Comparison of ENCODE assay signal across 1 cellular context in the genomic region with DNA sequence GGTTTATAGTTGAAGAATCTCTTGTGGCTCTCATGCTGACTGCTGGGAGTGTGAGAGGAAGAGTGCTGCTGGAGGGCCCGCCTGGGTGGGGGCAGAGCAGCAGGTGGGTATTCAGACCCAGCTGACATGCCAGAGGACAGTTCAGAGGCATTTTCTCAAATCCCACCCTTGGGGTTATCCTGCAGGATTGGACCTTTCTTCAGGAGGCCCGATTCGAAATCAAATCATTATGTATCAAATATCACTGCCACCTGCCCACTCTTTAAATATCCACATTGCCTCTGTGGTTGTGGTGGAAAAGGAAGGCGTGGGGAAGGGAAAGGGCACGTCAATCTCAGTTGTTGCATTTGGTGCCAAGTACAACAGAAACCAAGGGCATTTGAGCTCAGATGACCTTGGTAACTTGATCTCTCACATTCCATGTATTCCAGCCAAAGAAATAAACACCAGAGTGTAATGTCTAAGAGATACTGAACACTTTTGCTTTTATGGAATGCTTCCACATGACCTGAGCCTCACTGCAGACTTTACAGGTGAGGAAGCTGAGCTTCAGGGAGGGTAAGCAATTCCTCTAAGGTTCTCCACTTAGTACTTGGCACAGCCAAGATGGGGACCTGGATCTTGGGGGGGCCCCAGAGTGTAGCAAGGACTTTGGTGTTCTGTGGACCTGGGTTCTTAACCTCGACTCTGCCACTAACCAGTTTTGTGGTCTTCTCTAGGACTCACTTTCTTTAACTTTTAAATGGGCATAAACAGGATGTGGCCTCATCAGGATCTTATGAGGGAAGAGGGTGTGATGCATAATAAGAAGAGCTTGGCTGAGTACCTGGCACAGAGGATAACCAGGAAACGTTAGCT.
A peak's percentile ranks its signal among the peaks of the same experiment; 100 is the strongest.
TF ChIP-seq lines count a peak whose summit lies in the region.

No MANE protein-coding gene starts in this region.

TF ChIP-seq in HepG2, 621 proteins besides CTCF, POLR2A, EP300 and RAD21 (continued from another document and continues in another):
- TF ChIP-seq, protein P1, sequence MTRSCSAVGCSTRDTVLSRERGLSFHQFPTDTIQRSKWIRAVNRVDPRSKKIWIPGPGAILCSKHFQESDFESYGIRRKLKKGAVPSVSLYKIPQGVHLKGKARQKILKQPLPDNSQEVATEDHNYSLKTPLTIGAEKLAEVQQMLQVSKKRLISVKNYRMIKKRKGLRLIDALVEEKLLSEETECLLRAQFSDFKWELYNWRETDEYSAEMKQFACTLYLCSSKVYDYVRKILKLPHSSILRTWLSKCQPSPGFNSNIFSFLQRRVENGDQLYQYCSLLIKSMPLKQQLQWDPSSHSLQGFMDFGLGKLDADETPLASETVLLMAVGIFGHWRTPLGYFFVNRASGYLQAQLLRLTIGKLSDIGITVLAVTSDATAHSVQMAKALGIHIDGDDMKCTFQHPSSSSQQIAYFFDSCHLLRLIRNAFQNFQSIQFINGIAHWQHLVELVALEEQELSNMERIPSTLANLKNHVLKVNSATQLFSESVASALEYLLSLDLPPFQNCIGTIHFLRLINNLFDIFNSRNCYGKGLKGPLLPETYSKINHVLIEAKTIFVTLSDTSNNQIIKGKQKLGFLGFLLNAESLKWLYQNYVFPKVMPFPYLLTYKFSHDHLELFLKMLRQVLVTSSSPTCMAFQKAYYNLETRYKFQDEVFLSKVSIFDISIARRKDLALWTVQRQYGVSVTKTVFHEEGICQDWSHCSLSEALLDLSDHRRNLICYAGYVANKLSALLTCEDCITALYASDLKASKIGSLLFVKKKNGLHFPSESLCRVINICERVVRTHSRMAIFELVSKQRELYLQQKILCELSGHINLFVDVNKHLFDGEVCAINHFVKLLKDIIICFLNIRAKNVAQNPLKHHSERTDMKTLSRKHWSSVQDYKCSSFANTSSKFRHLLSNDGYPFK (CRISPR knock-in tag; IDR thresholded peaks at IDR 0.05; ENCODE audit: borderline replicate concordance), result no peak
- TF ChIP-seq ARHGAP35 (CRISPR knock-in tag; IDR thresholded peaks at IDR 0.05; ENCODE audit: borderline replicate concordance) (no peak), NCOA2 (CRISPR knock-in tag; IDR thresholded peaks at IDR 0.05) (peak; percentile 89), RCOR2 (CRISPR knock-in tag; IDR thresholded peaks at IDR 0.05) (peak; percentile 86; the same call in 1 of the 2 replicates), GATAD2A (CRISPR knock-in tag; IDR thresholded peaks at IDR 0.05) (peak; percentile 85), SCMH1 (CRISPR knock-in tag; IDR thresholded peaks at IDR 0.05; ENCODE audit: borderline replicate concordance) (no peak), HOXA3 (CRISPR knock-in tag; IDR thresholded peaks at IDR 0.05) (0 out of 2 replicates have a peak, but pooled peaks have one; percentile 22), BRD4 (CRISPR knock-in tag; IDR thresholded peaks at IDR 0.05) (no peak), MED1 (CRISPR knock-in tag; IDR thresholded peaks at IDR 0.05) (peak; percentile 87), GTF2F1 (IDR thresholded peaks at IDR 0.05; ENCODE audit: low read length) (no peak), SMC3 (IDR thresholded peaks at IDR 0.05; ENCODE audit: low read length) (0 out of 2 replicates have a peak, but pooled peaks have one; percentile 4), GFI1 (CRISPR knock-in tag; IDR thresholded peaks at IDR 0.05; ENCODE audit: borderline replicate concordance) (peak; percentile 99), ZNF224 (CRISPR knock-in tag; IDR thresholded peaks at IDR 0.05) (no peak), PHF20 (CRISPR knock-in tag; IDR thresholded peaks at IDR 0.05) (no peak), ZSCAN30 (CRISPR knock-in tag; IDR thresholded peaks at IDR 0.05) (no peak), XRCC5 (optimal IDR thresholded peaks at IDR 0.05; ENCODE audit: low read length) (no peak), RNF2 (conservative IDR thresholded peaks at IDR 0.05; ENCODE audit: low read depth) (no peak), SP1 (IDR thresholded peaks at IDR 0.05) (no peak), SP1 (CRISPR knock-in tag; IDR thresholded peaks at IDR 0.05) (no peak), FOXA1 (IDR thresholded peaks at IDR 0.05) (no peak), FOXA1 (CRISPR knock-in tag; IDR thresholded peaks at IDR 0.05) (peak; percentile 70), ZBTB3 (CRISPR knock-in tag; IDR thresholded peaks at IDR 0.05; ENCODE audit: borderline replicate concordance, low read depth) (no peak), ZSCAN29 (CRISPR knock-in tag; conservative IDR thresholded peaks at IDR 0.05) (0 out of 2 replicates have a peak, but pooled peaks have one; percentile 22), FOSL2 (CRISPR knock-in tag; IDR thresholded peaks at IDR 0.05) (peak; percentile 45)
- TF ChIP-seq, protein P2, sequence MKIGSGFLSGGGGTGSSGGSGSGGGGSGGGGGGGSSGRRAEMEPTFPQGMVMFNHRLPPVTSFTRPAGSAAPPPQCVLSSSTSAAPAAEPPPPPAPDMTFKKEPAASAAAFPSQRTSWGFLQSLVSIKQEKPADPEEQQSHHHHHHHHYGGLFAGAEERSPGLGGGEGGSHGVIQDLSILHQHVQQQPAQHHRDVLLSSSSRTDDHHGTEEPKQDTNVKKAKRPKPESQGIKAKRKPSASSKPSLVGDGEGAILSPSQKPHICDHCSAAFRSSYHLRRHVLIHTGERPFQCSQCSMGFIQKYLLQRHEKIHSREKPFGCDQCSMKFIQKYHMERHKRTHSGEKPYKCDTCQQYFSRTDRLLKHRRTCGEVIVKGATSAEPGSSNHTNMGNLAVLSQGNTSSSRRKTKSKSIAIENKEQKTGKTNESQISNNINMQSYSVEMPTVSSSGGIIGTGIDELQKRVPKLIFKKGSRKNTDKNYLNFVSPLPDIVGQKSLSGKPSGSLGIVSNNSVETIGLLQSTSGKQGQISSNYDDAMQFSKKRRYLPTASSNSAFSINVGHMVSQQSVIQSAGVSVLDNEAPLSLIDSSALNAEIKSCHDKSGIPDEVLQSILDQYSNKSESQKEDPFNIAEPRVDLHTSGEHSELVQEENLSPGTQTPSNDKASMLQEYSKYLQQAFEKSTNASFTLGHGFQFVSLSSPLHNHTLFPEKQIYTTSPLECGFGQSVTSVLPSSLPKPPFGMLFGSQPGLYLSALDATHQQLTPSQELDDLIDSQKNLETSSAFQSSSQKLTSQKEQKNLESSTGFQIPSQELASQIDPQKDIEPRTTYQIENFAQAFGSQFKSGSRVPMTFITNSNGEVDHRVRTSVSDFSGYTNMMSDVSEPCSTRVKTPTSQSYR (CRISPR knock-in tag; IDR thresholded peaks at IDR 0.05; ENCODE audit: borderline replicate concordance), result 0 out of 2 replicates have a peak, but pooled peaks have one; percentile 10
- TF ChIP-seq, protein P3, sequence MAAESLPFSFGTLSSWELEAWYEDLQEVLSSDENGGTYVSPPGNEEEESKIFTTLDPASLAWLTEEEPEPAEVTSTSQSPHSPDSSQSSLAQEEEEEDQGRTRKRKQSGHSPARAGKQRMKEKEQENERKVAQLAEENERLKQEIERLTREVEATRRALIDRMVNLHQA (CRISPR knock-in tag; IDR thresholded peaks at IDR 0.05), result no peak
- TF ChIP-seq, protein P4, sequence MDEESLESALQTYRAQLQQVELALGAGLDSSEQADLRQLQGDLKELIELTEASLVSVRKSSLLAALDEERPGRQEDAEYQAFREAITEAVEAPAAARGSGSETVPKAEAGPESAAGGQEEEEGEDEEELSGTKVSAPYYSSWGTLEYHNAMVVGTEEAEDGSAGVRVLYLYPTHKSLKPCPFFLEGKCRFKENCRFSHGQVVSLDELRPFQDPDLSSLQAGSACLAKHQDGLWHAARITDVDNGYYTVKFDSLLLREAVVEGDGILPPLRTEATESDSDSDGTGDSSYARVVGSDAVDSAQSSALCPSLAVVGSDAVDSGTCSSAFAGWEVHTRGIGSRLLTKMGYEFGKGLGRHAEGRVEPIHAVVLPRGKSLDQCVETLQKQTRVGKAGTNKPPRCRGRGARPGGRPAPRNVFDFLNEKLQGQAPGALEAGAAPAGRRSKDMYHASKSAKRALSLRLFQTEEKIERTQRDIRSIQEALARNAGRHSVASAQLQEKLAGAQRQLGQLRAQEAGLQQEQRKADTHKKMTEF (CRISPR knock-in tag; IDR thresholded peaks at IDR 0.05), result peak; percentile 40
- TF ChIP-seq, protein P5, sequence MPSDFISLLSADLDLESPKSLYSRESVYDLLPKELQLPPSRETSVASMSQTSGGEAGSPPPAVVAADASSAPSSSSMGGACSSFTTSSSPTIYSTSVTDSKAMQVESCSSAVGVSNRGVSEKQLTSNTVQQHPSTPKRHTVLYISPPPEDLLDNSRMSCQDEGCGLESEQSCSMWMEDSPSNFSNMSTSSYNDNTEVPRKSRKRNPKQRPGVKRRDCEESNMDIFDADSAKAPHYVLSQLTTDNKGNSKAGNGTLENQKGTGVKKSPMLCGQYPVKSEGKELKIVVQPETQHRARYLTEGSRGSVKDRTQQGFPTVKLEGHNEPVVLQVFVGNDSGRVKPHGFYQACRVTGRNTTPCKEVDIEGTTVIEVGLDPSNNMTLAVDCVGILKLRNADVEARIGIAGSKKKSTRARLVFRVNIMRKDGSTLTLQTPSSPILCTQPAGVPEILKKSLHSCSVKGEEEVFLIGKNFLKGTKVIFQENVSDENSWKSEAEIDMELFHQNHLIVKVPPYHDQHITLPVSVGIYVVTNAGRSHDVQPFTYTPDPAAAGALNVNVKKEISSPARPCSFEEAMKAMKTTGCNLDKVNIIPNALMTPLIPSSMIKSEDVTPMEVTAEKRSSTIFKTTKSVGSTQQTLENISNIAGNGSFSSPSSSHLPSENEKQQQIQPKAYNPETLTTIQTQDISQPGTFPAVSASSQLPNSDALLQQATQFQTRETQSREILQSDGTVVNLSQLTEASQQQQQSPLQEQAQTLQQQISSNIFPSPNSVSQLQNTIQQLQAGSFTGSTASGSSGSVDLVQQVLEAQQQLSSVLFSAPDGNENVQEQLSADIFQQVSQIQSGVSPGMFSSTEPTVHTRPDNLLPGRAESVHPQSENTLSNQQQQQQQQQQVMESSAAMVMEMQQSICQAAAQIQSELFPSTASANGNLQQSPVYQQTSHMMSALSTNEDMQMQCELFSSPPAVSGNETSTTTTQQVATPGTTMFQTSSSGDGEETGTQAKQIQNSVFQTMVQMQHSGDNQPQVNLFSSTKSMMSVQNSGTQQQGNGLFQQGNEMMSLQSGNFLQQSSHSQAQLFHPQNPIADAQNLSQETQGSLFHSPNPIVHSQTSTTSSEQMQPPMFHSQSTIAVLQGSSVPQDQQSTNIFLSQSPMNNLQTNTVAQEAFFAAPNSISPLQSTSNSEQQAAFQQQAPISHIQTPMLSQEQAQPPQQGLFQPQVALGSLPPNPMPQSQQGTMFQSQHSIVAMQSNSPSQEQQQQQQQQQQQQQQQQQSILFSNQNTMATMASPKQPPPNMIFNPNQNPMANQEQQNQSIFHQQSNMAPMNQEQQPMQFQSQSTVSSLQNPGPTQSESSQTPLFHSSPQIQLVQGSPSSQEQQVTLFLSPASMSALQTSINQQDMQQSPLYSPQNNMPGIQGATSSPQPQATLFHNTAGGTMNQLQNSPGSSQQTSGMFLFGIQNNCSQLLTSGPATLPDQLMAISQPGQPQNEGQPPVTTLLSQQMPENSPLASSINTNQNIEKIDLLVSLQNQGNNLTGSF (CRISPR knock-in tag; IDR thresholded peaks at IDR 0.05), result no peak
- TF ChIP-seq, protein P6, sequence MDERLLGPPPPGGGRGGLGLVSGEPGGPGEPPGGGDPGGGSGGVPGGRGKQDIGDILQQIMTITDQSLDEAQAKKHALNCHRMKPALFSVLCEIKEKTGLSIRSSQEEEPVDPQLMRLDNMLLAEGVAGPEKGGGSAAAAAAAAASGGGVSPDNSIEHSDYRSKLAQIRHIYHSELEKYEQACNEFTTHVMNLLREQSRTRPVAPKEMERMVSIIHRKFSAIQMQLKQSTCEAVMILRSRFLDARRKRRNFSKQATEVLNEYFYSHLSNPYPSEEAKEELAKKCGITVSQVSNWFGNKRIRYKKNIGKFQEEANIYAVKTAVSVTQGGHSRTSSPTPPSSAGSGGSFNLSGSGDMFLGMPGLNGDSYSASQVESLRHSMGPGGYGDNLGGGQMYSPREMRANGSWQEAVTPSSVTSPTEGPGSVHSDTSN (CRISPR knock-in tag; IDR thresholded peaks at IDR 0.05), result peak; percentile 68
- TF ChIP-seq, protein P7, sequence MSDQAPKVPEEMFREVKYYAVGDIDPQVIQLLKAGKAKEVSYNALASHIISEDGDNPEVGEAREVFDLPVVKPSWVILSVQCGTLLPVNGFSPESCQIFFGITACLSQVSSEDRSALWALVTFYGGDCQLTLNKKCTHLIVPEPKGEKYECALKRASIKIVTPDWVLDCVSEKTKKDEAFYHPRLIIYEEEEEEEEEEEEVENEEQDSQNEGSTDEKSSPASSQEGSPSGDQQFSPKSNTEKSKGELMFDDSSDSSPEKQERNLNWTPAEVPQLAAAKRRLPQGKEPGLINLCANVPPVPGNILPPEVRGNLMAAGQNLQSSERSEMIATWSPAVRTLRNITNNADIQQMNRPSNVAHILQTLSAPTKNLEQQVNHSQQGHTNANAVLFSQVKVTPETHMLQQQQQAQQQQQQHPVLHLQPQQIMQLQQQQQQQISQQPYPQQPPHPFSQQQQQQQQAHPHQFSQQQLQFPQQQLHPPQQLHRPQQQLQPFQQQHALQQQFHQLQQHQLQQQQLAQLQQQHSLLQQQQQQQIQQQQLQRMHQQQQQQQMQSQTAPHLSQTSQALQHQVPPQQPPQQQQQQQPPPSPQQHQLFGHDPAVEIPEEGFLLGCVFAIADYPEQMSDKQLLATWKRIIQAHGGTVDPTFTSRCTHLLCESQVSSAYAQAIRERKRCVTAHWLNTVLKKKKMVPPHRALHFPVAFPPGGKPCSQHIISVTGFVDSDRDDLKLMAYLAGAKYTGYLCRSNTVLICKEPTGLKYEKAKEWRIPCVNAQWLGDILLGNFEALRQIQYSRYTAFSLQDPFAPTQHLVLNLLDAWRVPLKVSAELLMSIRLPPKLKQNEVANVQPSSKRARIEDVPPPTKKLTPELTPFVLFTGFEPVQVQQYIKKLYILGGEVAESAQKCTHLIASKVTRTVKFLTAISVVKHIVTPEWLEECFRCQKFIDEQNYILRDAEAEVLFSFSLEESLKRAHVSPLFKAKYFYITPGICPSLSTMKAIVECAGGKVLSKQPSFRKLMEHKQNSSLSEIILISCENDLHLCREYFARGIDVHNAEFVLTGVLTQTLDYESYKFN (CRISPR knock-in tag; conservative IDR thresholded peaks at IDR 0.05), result peak; percentile 70
- TF ChIP-seq, protein P8, sequence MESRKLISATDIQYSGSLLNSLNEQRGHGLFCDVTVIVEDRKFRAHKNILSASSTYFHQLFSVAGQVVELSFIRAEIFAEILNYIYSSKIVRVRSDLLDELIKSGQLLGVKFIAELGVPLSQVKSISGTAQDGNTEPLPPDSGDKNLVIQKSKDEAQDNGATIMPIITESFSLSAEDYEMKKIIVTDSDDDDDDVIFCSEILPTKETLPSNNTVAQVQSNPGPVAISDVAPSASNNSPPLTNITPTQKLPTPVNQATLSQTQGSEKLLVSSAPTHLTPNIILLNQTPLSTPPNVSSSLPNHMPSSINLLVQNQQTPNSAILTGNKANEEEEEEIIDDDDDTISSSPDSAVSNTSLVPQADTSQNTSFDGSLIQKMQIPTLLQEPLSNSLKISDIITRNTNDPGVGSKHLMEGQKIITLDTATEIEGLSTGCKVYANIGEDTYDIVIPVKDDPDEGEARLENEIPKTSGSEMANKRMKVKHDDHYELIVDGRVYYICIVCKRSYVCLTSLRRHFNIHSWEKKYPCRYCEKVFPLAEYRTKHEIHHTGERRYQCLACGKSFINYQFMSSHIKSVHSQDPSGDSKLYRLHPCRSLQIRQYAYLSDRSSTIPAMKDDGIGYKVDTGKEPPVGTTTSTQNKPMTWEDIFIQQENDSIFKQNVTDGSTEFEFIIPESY (CRISPR knock-in tag; IDR thresholded peaks at IDR 0.05), result 0 out of 2 replicates have a peak, but pooled peaks have one; percentile 6
